1 cellular context compared by ENCODE assay signal in the genomic region with DNA sequence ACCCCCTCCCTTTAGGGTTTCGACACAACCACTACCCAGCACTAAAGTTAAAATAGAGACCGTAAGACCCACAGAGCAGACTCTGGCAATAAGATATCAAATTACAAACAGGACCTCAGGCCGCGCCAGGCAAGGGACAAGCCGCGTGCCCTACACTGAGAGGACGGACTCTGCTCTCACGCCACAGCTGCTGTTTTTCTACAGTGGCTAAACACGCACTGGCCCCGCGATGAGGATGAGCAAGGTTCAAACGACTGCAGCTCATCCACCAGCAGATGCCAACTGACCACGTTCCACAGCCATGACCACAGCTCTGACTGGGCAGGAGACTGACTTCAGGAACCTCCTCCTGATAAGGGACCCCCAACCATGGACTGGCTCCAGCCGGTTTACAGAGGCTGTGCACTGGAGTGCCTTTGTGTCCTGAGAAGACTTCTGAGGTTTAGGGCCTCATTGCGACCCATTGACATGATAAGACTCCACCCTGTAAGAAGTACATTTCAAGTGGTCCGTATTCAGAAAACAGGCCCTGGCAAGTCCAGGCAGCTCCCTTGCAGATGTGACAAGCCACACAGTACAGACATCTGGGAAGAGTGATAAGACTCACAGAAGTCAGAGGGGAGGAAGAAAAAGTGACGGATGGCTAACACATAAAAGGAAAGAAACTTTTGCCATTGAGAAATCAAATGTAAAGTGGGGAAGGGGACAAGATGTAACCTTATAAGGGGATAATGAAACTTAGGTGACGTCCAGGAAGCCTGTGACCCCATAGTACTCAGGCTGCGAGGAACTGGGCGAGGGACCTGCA.
TF ChIP-seq lines count a peak whose summit lies in the region.

No MANE protein-coding gene starts in this region.

TF ChIP-seq in K562, 482 proteins besides CTCF, POLR2A, EP300 and RAD21 (continued from another document and continues in another):
- TF ChIP-seq ZBTB40 (IDR thresholded peaks at IDR 0.05) (no peak), ZBTB40 (CRISPR knock-in tag; IDR thresholded peaks at IDR 0.05) (no peak), ETV5 (CRISPR knock-in tag; IDR thresholded peaks at IDR 0.05; ENCODE audit: low read depth) (0 out of 2 replicates have a peak, but pooled peaks have one; percentile 23), SAFB2 (IDR thresholded peaks at IDR 0.05; ENCODE audit: borderline replicate concordance, low read depth, low read length, severe bottlenecking) (no peak), SMARCA5 (IDR thresholded peaks at IDR 0.05) (peak; percentile 66; the same call in 1 of the 2 replicates), ZNF134 (CRISPR knock-in tag; conservative IDR thresholded peaks at IDR 0.05) (peak; percentile 49; the same call in 1 of the 2 replicates), FOXM1 (IDR thresholded peaks at IDR 0.05; ENCODE audit: low read depth) (peak; percentile 76), FOXM1 (CRISPR knock-in tag; IDR thresholded peaks at IDR 0.05; ENCODE audit: low read depth) (no peak), KLF16 (IDR thresholded peaks at IDR 0.05) (peak; percentile 93), GATA2 (CRISPR knock-in tag; IDR thresholded peaks at IDR 0.05) (peak; percentile 95), KAT2B (IDR thresholded peaks at IDR 0.05; ENCODE audit: low read depth, low read length) (peak; percentile 39), ELF4 (CRISPR knock-in tag; IDR thresholded peaks at IDR 0.05) (no peak), L3MBTL2 (IDR thresholded peaks at IDR 0.05) (peak; percentile 90), MAZ (CRISPR knock-in tag; conservative IDR thresholded peaks at IDR 0.05 in 1 of 2, IDR thresholded peaks at IDR 0.05 in 1 of 2) (peak in 1 of 2 experiments; percentile 49; a peak in 2 of 4 replicates), ZNF766 (CRISPR knock-in tag; conservative IDR thresholded peaks at IDR 0.05) (peak; percentile 92), SMAD4 (CRISPR knock-in tag; conservative IDR thresholded peaks at IDR 0.05) (peak; percentile 78), TRIM28 (IDR thresholded peaks at IDR 0.05) (peak; percentile 91), HDAC6 (IDR thresholded peaks at IDR 0.05; ENCODE audit: low read depth, low read length) (no peak), KDM1A (IDR thresholded peaks at IDR 0.05) (peak; percentile 72 to 84), NCOA6 (IDR thresholded peaks at IDR 0.05) (no peak), SRF (CRISPR knock-in tag; IDR thresholded peaks at IDR 0.05) (peak in 1 of 2 experiments; percentile 83; a peak in 2 of 4 replicates), ERF (CRISPR knock-in tag; IDR thresholded peaks at IDR 0.05) (no peak), MTA3 (IDR thresholded peaks at IDR 0.05; ENCODE audit: borderline replicate concordance) (peak; percentile 86), ZNF274 (IDR thresholded peaks at IDR 0.05; ENCODE audit: borderline replicate concordance, low read depth, low read length) (no peak), ZNF24 (IDR thresholded peaks at IDR 0.05) (0 out of 2 replicates have a peak, but pooled peaks have one; percentile 34), TCF7L2 (IDR thresholded peaks at IDR 0.05; ENCODE audit: low read depth, low read length) (no peak), ETS2 (tag; IDR thresholded peaks at IDR 0.05; ENCODE audit: borderline replicate concordance, poor library complexity, severe bottlenecking) (no peak), PHB (CRISPR knock-in tag; IDR thresholded peaks at IDR 0.05) (peak; percentile 44; the same call in 1 of the 2 replicates), RNF2 (IDR thresholded peaks at IDR 0.05) (peak; percentile 40; the same call in 1 of the 2 replicates), TCF3 (CRISPR knock-in tag; IDR thresholded peaks at IDR 0.05) (peak; percentile 97), HDAC2 (IDR thresholded peaks at IDR 0.05) (peak; percentile 75), TAL1 (IDR thresholded peaks at IDR 0.05) (peak; percentile 96), DLX4 (CRISPR knock-in tag; IDR thresholded peaks at IDR 0.05) (no peak), ID3 (CRISPR knock-in tag; IDR thresholded peaks at IDR 0.05) (no peak), ID3 (tag; IDR thresholded peaks at IDR 0.05) (peak; percentile 87), SREBF2 (CRISPR knock-in tag; IDR thresholded peaks at IDR 0.05) (no peak), TEAD4 (IDR thresholded peaks at IDR 0.05; ENCODE audit: low read length) (peak; percentile 89), TEAD4 (CRISPR knock-in tag; IDR thresholded peaks at IDR 0.05; ENCODE audit: borderline replicate concordance) (no peak), MEF2D (tag; conservative IDR thresholded peaks at IDR 0.05; ENCODE audit: low read depth) (peak; percentile 79)
- TF ChIP-seq, protein P1, sequence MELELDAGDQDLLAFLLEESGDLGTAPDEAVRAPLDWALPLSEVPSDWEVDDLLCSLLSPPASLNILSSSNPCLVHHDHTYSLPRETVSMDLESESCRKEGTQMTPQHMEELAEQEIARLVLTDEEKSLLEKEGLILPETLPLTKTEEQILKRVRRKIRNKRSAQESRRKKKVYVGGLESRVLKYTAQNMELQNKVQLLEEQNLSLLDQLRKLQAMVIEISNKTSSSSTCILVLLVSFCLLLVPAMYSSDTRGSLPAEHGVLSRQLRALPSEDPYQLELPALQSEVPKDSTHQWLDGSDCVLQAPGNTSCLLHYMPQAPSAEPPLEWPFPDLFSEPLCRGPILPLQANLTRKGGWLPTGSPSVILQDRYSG (tag; conservative IDR thresholded peaks at IDR 0.05; ENCODE audit: low read depth), result peak; percentile 95
- TF ChIP-seq, protein P2, sequence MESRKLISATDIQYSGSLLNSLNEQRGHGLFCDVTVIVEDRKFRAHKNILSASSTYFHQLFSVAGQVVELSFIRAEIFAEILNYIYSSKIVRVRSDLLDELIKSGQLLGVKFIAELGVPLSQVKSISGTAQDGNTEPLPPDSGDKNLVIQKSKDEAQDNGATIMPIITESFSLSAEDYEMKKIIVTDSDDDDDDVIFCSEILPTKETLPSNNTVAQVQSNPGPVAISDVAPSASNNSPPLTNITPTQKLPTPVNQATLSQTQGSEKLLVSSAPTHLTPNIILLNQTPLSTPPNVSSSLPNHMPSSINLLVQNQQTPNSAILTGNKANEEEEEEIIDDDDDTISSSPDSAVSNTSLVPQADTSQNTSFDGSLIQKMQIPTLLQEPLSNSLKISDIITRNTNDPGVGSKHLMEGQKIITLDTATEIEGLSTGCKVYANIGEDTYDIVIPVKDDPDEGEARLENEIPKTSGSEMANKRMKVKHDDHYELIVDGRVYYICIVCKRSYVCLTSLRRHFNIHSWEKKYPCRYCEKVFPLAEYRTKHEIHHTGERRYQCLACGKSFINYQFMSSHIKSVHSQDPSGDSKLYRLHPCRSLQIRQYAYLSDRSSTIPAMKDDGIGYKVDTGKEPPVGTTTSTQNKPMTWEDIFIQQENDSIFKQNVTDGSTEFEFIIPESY (CRISPR knock-in tag; IDR thresholded peaks at IDR 0.05), result peak; percentile 32; the same call in 1 of the 2 replicates
- TF ChIP-seq, protein P3, sequence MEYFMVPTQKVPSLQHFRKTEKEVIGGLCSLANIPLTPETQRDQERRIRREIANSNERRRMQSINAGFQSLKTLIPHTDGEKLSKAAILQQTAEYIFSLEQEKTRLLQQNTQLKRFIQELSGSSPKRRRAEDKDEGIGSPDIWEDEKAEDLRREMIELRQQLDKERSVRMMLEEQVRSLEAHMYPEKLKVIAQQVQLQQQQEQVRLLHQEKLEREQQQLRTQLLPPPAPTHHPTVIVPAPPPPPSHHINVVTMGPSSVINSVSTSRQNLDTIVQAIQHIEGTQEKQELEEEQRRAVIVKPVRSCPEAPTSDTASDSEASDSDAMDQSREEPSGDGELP (CRISPR knock-in tag; IDR thresholded peaks at IDR 0.05; ENCODE audit: borderline replicate concordance), result peak; percentile 49; the same call in 1 of the 2 replicates
- TF ChIP-seq, protein P4, sequence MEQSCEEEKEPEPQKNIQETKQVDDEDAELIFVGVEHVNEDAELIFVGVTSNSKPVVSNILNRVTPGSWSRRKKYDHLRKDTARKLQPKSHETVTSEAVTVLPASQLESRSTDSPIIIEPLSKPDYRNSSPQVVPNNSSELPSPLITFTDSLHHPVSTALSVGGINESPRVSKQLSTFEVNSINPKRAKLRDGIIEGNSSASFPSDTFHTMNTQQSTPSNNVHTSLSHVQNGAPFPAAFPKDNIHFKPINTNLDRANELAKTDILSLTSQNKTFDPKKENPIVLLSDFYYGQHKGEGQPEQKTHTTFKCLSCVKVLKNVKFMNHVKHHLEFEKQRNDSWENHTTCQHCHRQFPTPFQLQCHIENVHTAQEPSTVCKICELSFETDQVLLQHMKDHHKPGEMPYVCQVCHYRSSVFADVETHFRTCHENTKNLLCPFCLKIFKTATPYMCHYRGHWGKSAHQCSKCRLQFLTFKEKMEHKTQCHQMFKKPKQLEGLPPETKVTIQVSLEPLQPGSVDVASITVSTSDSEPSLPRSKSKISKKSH (CRISPR knock-in tag; IDR thresholded peaks at IDR 0.05), result no peak
- TF ChIP-seq, protein P5, sequence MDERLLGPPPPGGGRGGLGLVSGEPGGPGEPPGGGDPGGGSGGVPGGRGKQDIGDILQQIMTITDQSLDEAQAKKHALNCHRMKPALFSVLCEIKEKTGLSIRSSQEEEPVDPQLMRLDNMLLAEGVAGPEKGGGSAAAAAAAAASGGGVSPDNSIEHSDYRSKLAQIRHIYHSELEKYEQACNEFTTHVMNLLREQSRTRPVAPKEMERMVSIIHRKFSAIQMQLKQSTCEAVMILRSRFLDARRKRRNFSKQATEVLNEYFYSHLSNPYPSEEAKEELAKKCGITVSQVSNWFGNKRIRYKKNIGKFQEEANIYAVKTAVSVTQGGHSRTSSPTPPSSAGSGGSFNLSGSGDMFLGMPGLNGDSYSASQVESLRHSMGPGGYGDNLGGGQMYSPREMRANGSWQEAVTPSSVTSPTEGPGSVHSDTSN (CRISPR knock-in tag; IDR thresholded peaks at IDR 0.05; ENCODE audit: low read depth), result no peak; the same call in 1 of the 2 replicates
- TF ChIP-seq, protein P5 (tag; conservative IDR thresholded peaks at IDR 0.05; ENCODE audit: low read depth), result peak; percentile 94
